In genomic region chr16:28951410-28951943, GRCh38 we compare ENCODE assay signal across 8 cellular contexts. TPM values are rescaled to one million over a fixed set of nuclear protein-coding genes. Genes with fewer than 3 reads are reported as not detected.
DNase-seq lines count a peak whose midpoint lies in the region; ATAC-seq and TF ChIP-seq lines count a peak whose summit lies in the region.

No MANE protein-coding gene starts in this region.

- intact Hi-C loops in naive thymus-derived CD4-positive, alpha-beta T cell (cut with micrococcal nuclease): loop anchor here in 1 of 2 donors (5.0 kb wide), 1 partner anchor 399 kb away; the partner anchor contains the start of gene SGF29

- peak overlapping the region; percentile 62 for H3K4me2 ChIP-seq in KMS-11

- H4K20me1 ChIP-seq in KMS-11 (ENCODE audit: insufficient read depth): no peaks in the 10 kb centered on the region

- H2AFZ ChIP-seq in KMS-11 (ENCODE audit: low read depth): peak overlapping the region; percentile 97

- peaks cover 7 to 41% (median 36%) of the 10 kb centered on the region in 7 donors for H3K4me1 Mint-ChIP-seq in naive thymus-derived CD4-positive, alpha-beta T cell

- H3K4me3 Mint-ChIP-seq in naive thymus-derived CD4-positive, alpha-beta T cell: peak overlapping the region; percentile 75 to 100 (median 92)

- peaks cover 28% of the 10 kb centered on the region for H3K79me2 ChIP-seq in KMS-11 (ENCODE audit: insufficient read depth, low read depth)

- peaks cover 0 to 22% (median 10%) of the 10 kb centered on the region in 5 donors for H3K36me3 Mint-ChIP-seq in naive thymus-derived CD4-positive, alpha-beta T cell

- no peaks in the 10 kb centered on the region for H3K9me3 ChIP-seq in naive thymus-derived CD4-positive, alpha-beta T cell (ENCODE audit: control insufficient read depth in 2 of 3, low read length in 3 of 3)

- peaks cover 21% of the 10 kb centered on the region for H3K4me1 ChIP-seq in KMS-11 (ENCODE audit: low read depth, poor library complexity, severe bottlenecking)
- H3K4me1 ChIP-seq in naive thymus-derived CD4-positive, alpha-beta T cell (ENCODE audit: control insufficient read depth in 2 of 2, insufficient read depth in 2 of 2, low read length in 2 of 2): peaks cover 10 to 12% of the 10 kb centered on the region in 2 donors

- H3K36me3 ChIP-seq in KMS-11 (ENCODE audit: insufficient read depth): no peaks in the 10 kb centered on the region; the same call in 1 of the 2 replicates
- H3K36me3 ChIP-seq in naive thymus-derived CD4-positive, alpha-beta T cell (ENCODE audit: control insufficient read depth in 2 of 3, insufficient read depth in 3 of 3, low read length in 3 of 3): peaks cover 15 to 41% (median 19%) of the 10 kb centered on the region in 3 experiments

- peak overlapping the region; percentile 32; the same call in 1 of the 2 replicates for H3K27ac ChIP-seq in KMS-11
- peak overlapping the region; percentile 81 for H3K27ac ChIP-seq in naive thymus-derived CD4-positive, alpha-beta T cell (ENCODE audit: low read depth, low read length)

- no peaks in the 10 kb centered on the region for H3K27me3 ChIP-seq in KMS-11 (ENCODE audit: insufficient read depth, low read depth)
- no peaks in the 10 kb centered on the region for H3K27me3 ChIP-seq in naive thymus-derived CD4-positive, alpha-beta T cell (ENCODE audit: control insufficient read depth in 2 of 2, insufficient read depth in 2 of 2, low read length in 2 of 2)

- no peak overlapping the region for H3K4me3 ChIP-seq in KMS-11 (IDR thresholded peaks at IDR 0.05; ENCODE audit: insufficient read depth, low read depth, low read length)
- peak overlapping the region; percentile 85 for H3K4me3 ChIP-seq in choroid plexus epithelial cell (ENCODE audit: low read depth, low read length)
- H3K4me3 ChIP-seq in naive thymus-derived CD4-positive, alpha-beta T cell (ENCODE audit: low read length): peak overlapping the region; percentile 73

- peaks cover 0 to 2% (median 0%) of the 10 kb centered on the region in 11 donors for H3K9me3 Mint-ChIP-seq in naive thymus-derived CD4-positive, alpha-beta T cell

- no peak for DNase-seq in choroid plexus epithelial cell (ENCODE audit: low read depth)
- peak in 1 of 9 donors; percentile 33 for DNase-seq in naive thymus-derived CD4-positive, alpha-beta T cell
- no peak for DNase-seq in NCI-H2196 (lab: John Stamatoyannopoulos, UW; ENCODE audit: unreplicated experiment)
- DNase-seq in MV-4-11 (lab: John Stamatoyannopoulos, UW): no peak

- peak overlapping the region; percentile 78 for H3K9ac ChIP-seq in KMS-11

- H3K27ac Mint-ChIP-seq in naive thymus-derived CD4-positive, alpha-beta T cell: peak overlapping the region; percentile 60 to 93 (median 86)

- CTCF ChIA-PET in naive thymus-derived CD4-positive, alpha-beta T cell (lab: Charles Lee): interaction anchor here (0.6 to 1.8 kb wide), 2 partner anchors 22 to 982 kb away, joined by 3 to 5 read pairs; no protein-coding TSS in a partner anchor

- TF ChIP-seq CTCF in KMS-11 (conservative IDR thresholded peaks at IDR 0.05; ENCODE audit: low read depth, low read length): no peak
- no peak for TF ChIP-seq CTCF in choroid plexus epithelial cell (conservative IDR thresholded peaks at IDR 0.05; ENCODE audit: low read depth, low read length)

- peaks cover 0 to 6% (median 0%) of the 10 kb centered on the region in 5 donors for H3K27me3 Mint-ChIP-seq in naive thymus-derived CD4-positive, alpha-beta T cell

- POLR2A ChIA-PET in naive thymus-derived CD4-positive, alpha-beta T cell (lab: Charles Lee): interaction anchor here (0.6 to 4.4 kb wide), 6 partner anchors 17 to 87 kb away, joined by 3 to 28 read pairs (median 4); partner anchors contain the start of genes LAT, SH2B1 and SPNS1

- ATAC-seq in GM18502 (IDR thresholded peaks at IDR 0.05; ENCODE audit: poor library complexity, unreplicated experiment): peak; percentile 26
- ATAC-seq in naive thymus-derived CD4-positive, alpha-beta T cell: no peak
- no peak for ATAC-seq in HG02970 (IDR thresholded peaks at IDR 0.05; ENCODE audit: low FRiP score, unreplicated experiment)
- ATAC-seq in GM19023 (IDR thresholded peaks at IDR 0.05; ENCODE audit: unreplicated experiment): no peak

RNA-seq across cellular contexts. Expression of gene NFATC2IP, which starts 0.7 kb away (rescaled TPM):
- 100 to 1,000 TPM in 3 of 5 experiments, 10 to 100 TPM in 2; 70.9 to 117 (median 111) TPM for total RNA-seq in naive thymus-derived CD4-positive, alpha-beta T cell
- polyA plus RNA-seq in naive thymus-derived CD4-positive, alpha-beta T cell: 10 to 100 TPM; 26.0 to 37.8 TPM

RNA-seq across cellular contexts. Expression of gene CD19, which starts 19.7 kb away (rescaled TPM):
- 1 to 10 TPM in 1 of 5 experiments, under 1 TPM in 4; 0.22 to 3.0 (median 0.32) TPM for total RNA-seq in naive thymus-derived CD4-positive, alpha-beta T cell
- under 1 TPM; 0.40 to 0.58 TPM for polyA plus RNA-seq in naive thymus-derived CD4-positive, alpha-beta T cell

RNA-seq across cellular contexts. Expression of gene SPNS1, which starts 23.1 kb away (rescaled TPM):
- total RNA-seq in naive thymus-derived CD4-positive, alpha-beta T cell: 10 to 100 TPM; 31.1 to 47.0 (median 42.1) TPM
- polyA plus RNA-seq in naive thymus-derived CD4-positive, alpha-beta T cell: 10 to 100 TPM; 22.6 to 40.4 TPM

RNA-seq across cellular contexts. Expression of gene RABEP2, which starts 26.4 kb away (rescaled TPM):
- total RNA-seq in naive thymus-derived CD4-positive, alpha-beta T cell: 10 to 100 TPM; 19.9 to 30.3 (median 27.3) TPM
- 1 to 10 TPM; 4.4 to 7.5 TPM for polyA plus RNA-seq in naive thymus-derived CD4-positive, alpha-beta T cell

RNA-seq across cellular contexts. Expression of gene LAT, which starts 33.4 kb away (rescaled TPM):
- total RNA-seq in naive thymus-derived CD4-positive, alpha-beta T cell: 100 to 1,000 TPM; 179 to 476 (median 342) TPM
- polyA plus RNA-seq in naive thymus-derived CD4-positive, alpha-beta T cell: 100 to 1,000 TPM; 317 to 445 TPM
